ENCODE assay signal across 1 cellular context in the genomic region with DNA sequence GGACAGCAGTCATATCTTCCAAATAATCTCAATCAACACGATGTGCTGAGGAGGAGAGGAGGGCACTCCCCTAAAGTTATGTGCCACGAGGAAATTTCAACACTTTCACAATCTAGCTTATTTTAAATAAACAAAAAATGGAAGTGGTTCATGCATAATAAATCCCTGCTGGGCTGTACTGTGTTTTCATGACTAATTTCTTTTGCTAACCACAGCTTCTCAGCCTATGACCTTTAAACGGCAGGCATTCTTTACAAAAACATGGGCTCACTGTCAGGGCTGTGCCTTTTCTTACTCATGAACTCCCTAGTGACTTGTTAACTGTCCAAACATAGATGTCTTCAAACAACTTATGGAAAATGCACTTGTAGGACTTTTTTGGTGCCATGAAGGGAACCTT.
TF ChIP-seq lines count a peak whose summit lies in the region.

No MANE protein-coding gene starts in this region.

TF ChIP-seq in HEK293, 187 proteins besides CTCF, POLR2A, EP300 and RAD21 (continued from another document and continues in another):
- TF ChIP-seq, protein P1, sequence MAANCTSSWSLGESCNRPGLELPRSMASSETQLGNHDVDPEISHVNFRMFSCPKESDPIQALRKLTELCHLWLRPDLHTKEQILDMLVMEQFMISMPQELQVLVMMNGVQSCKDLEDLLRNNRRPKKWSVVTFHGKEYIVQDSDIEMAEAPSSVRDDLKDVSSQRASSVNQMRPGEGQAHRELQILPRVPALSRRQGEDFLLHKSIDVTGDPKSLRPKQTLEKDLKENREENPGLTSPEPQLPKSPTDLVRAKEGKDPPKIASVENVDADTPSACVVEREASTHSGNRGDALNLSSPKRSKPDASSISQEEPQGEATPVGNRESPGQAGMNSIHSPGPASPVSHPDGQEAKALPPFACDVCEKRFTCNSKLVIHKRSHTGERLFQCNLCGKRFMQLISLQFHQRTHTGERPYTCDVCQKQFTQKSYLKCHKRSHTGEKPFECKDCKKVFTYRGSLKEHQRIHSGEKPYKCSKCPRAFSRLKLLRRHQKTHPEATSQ (tag by site-specific recombination; IDR thresholded peaks at IDR 0.05), result no peak
- 0 out of 2 replicates have a peak, but pooled peaks have one; percentile 38 for TF ChIP-seq ZXDB (tag by site-specific recombination; IDR thresholded peaks at IDR 0.05)
- TF ChIP-seq ZSCAN16 (tag by site-specific recombination; IDR thresholded peaks at IDR 0.05), result no peak
- no peak for TF ChIP-seq ZBTB7A (tag by site-specific recombination; IDR thresholded peaks at IDR 0.05; ENCODE audit: low read depth)
- TF ChIP-seq, protein P2, sequence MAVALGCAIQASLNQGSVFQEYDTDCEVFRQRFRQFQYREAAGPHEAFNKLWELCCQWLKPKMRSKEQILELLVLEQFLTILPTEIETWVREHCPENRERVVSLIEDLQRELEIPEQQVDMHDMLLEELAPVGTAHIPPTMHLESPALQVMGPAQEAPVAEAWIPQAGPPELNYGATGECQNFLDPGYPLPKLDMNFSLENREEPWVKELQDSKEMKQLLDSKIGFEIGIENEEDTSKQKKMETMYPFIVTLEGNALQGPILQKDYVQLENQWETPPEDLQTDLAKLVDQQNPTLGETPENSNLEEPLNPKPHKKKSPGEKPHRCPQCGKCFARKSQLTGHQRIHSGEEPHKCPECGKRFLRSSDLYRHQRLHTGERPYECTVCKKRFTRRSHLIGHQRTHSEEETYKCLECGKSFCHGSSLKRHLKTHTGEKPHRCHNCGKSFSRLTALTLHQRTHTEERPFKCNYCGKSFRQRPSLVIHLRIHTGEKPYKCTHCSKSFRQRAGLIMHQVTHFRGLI (tag by site-specific recombination; IDR thresholded peaks at IDR 0.05), result peak; percentile 77; the same call in 1 of the 2 replicates
- TF ChIP-seq ZNF133 (tag by site-specific recombination; IDR thresholded peaks at IDR 0.05), result no peak
- TF ChIP-seq GLI4 (tag by site-specific recombination; IDR thresholded peaks at IDR 0.05), result no peak
- no peak for TF ChIP-seq ZNF610 (tag by site-specific recombination; IDR thresholded peaks at IDR 0.05; ENCODE audit: borderline replicate concordance)
- TF ChIP-seq ZNF530 (tag by site-specific recombination; IDR thresholded peaks at IDR 0.05; ENCODE audit: low read depth), result no peak
- no peak for TF ChIP-seq ZNF175 (tag by site-specific recombination; IDR thresholded peaks at IDR 0.05)
- TF ChIP-seq ZNF350 (tag by site-specific recombination; IDR thresholded peaks at IDR 0.05), result no peak
- peak; percentile 19; the same call in 1 of the 2 replicates for TF ChIP-seq TCF7L2 (IDR thresholded peaks at IDR 0.05; ENCODE audit: borderline replicate concordance, low read depth, low read length)
- no peak for TF ChIP-seq ZNF239 (tag by site-specific recombination; IDR thresholded peaks at IDR 0.05)
- no peak for TF ChIP-seq PRDM1 (tag by site-specific recombination; IDR thresholded peaks at IDR 0.05)
- TF ChIP-seq, protein P3, sequence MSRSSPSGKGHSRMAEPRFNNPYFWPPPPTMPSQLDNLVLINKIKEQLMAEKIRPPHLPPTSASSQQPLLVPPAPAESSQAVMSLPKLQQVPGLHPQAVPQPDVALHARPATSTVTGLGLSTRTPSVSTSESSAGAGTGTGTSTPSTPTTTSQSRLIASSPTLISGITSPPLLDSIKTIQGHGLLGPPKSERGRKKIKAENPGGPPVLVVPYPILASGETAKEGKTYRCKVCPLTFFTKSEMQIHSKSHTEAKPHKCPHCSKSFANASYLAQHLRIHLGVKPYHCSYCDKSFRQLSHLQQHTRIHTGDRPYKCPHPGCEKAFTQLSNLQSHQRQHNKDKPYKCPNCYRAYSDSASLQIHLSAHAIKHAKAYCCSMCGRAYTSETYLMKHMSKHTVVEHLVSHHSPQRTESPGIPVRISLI (tag by site-specific recombination; IDR thresholded peaks at IDR 0.05), result no peak
- peak; percentile 80 for TF ChIP-seq SCRT2 (tag by site-specific recombination; IDR thresholded peaks at IDR 0.05)
- TF ChIP-seq, protein P4, sequence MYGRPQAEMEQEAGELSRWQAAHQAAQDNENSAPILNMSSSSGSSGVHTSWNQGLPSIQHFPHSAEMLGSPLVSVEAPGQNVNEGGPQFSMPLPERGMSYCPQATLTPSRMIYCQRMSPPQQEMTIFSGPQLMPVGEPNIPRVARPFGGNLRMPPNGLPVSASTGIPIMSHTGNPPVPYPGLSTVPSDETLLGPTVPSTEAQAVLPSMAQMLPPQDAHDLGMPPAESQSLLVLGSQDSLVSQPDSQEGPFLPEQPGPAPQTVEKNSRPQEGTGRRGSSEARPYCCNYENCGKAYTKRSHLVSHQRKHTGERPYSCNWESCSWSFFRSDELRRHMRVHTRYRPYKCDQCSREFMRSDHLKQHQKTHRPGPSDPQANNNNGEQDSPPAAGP (tag by site-specific recombination; IDR thresholded peaks at IDR 0.05), result no peak
- TF ChIP-seq GLIS1 (tag by site-specific recombination; IDR thresholded peaks at IDR 0.05), result no peak
- no peak for TF ChIP-seq ZNF174 (tag by site-specific recombination; IDR thresholded peaks at IDR 0.05)
- TF ChIP-seq ZNF366 (tag by site-specific recombination; conservative IDR thresholded peaks at IDR 0.05), result peak; percentile 76; the same call in 1 of the 2 replicates
- TF ChIP-seq, protein P5, sequence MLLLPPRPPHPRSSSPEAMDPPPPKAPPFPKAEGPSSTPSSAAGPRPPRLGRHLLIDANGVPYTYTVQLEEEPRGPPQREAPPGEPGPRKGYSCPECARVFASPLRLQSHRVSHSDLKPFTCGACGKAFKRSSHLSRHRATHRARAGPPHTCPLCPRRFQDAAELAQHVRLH (tag by site-specific recombination; IDR thresholded peaks at IDR 0.05), result no peak; the same call in 1 of the 2 replicates
- TF ChIP-seq ZNF221 (tag by site-specific recombination; IDR thresholded peaks at IDR 0.05; ENCODE audit: borderline replicate concordance), result no peak
- TF ChIP-seq, protein P6, sequence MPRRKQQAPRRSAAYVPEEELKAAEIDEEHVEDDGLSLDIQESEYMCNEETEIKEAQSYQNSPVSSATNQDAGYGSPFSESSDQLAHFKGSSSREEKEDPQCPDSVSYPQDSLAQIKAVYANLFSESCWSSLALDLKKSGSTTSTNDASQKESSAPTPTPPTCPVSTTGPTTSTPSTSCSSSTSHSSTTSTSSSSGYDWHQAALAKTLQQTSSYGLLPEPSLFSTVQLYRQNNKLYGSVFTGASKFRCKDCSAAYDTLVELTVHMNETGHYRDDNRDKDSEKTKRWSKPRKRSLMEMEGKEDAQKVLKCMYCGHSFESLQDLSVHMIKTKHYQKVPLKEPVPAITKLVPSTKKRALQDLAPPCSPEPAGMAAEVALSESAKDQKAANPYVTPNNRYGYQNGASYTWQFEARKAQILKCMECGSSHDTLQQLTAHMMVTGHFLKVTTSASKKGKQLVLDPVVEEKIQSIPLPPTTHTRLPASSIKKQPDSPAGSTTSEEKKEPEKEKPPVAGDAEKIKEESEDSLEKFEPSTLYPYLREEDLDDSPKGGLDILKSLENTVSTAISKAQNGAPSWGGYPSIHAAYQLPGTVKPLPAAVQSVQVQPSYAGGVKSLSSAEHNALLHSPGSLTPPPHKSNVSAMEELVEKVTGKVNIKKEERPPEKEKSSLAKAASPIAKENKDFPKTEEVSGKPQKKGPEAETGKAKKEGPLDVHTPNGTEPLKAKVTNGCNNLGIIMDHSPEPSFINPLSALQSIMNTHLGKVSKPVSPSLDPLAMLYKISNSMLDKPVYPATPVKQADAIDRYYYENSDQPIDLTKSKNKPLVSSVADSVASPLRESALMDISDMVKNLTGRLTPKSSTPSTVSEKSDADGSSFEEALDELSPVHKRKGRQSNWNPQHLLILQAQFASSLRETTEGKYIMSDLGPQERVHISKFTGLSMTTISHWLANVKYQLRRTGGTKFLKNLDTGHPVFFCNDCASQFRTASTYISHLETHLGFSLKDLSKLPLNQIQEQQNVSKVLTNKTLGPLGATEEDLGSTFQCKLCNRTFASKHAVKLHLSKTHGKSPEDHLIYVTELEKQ (tag by site-specific recombination; IDR thresholded peaks at IDR 0.05; ENCODE audit: borderline replicate concordance), result peak; percentile 23; the same call in 1 of the 2 replicates
- TF ChIP-seq YY2 (tag by site-specific recombination; IDR thresholded peaks at IDR 0.05), result no peak
- TF ChIP-seq, protein P7, sequence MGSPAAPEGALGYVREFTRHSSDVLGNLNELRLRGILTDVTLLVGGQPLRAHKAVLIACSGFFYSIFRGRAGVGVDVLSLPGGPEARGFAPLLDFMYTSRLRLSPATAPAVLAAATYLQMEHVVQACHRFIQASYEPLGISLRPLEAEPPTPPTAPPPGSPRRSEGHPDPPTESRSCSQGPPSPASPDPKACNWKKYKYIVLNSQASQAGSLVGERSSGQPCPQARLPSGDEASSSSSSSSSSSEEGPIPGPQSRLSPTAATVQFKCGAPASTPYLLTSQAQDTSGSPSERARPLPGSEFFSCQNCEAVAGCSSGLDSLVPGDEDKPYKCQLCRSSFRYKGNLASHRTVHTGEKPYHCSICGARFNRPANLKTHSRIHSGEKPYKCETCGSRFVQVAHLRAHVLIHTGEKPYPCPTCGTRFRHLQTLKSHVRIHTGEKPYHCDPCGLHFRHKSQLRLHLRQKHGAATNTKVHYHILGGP (tag by site-specific recombination; IDR thresholded peaks at IDR 0.05), result no peak
- TF ChIP-seq ZNF48 (tag by site-specific recombination; IDR thresholded peaks at IDR 0.05), result no peak
- no peak for TF ChIP-seq ZNF510 (tag by site-specific recombination; IDR thresholded peaks at IDR 0.05; ENCODE audit: insufficient replicate concordance)
- TF ChIP-seq ZNF274 (IDR thresholded peaks at IDR 0.05; ENCODE audit: low read length), result no peak
- TF ChIP-seq ZNF274 (tag by site-specific recombination; IDR thresholded peaks at IDR 0.05; ENCODE audit: borderline replicate concordance), result no peak
- TF ChIP-seq ZNF701 (tag by site-specific recombination; IDR thresholded peaks at IDR 0.05), result no peak
- TF ChIP-seq ZNF416 (tag by site-specific recombination; IDR thresholded peaks at IDR 0.05), result no peak
- TF ChIP-seq ZNF157 (tag by site-specific recombination; IDR thresholded peaks at IDR 0.05), result no peak
- no peak for TF ChIP-seq SP2 (tag by site-specific recombination; IDR thresholded peaks at IDR 0.05)
- TF ChIP-seq, protein P8, sequence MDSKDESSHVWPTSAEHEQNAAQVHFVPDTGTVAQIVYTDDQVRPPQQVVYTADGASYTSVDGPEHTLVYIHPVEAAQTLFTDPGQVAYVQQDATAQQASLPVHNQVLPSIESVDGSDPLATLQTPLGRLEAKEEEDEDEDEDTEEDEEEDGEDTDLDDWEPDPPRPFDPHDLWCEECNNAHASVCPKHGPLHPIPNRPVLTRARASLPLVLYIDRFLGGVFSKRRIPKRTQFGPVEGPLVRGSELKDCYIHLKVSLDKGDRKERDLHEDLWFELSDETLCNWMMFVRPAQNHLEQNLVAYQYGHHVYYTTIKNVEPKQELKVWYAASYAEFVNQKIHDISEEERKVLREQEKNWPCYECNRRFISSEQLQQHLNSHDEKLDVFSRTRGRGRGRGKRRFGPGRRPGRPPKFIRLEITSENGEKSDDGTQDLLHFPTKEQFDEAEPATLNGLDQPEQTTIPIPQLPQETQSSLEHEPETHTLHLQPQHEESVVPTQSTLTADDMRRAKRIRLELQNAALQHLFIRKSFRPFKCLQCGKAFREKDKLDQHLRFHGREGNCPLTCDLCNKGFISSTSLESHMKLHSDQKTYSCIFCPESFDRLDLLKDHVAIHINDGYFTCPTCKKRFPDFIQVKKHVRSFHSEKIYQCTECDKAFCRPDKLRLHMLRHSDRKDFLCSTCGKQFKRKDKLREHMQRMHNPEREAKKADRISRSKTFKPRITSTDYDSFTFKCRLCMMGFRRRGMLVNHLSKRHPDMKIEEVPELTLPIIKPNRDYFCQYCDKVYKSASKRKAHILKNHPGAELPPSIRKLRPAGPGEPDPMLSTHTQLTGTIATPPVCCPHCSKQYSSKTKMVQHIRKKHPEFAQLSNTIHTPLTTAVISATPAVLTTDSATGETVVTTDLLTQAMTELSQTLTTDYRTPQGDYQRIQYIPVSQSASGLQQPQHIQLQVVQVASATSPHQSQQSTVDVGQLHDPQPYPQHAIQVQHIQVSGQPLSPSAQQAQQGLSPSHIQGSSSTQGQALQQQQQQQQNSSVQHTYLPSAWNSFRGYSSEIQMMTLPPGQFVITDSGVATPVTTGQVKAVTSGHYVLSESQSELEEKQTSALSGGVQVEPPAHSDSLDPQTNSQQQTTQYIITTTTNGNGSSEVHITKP (tag by site-specific recombination; IDR thresholded peaks at IDR 0.05), result peak; percentile 33; the same call in 1 of the 2 replicates
- TF ChIP-seq KLF10 (tag by site-specific recombination; IDR thresholded peaks at IDR 0.05), result peak; percentile 84
- no peak for TF ChIP-seq ZNF76 (tag by site-specific recombination; IDR thresholded peaks at IDR 0.05; ENCODE audit: borderline replicate concordance, low read depth)
- peak; percentile 77 for TF ChIP-seq SCRT1 (tag by site-specific recombination; IDR thresholded peaks at IDR 0.05; ENCODE audit: borderline replicate concordance)
- no peak for TF ChIP-seq ZNF138 (tag by site-specific recombination; IDR thresholded peaks at IDR 0.05; ENCODE audit: borderline replicate concordance)
- TF ChIP-seq ZNF843 (tag by site-specific recombination; IDR thresholded peaks at IDR 0.05), result peak; percentile 96
- no peak for TF ChIP-seq ZNF664 (tag by site-specific recombination; IDR thresholded peaks at IDR 0.05)
- TF ChIP-seq, protein P9, sequence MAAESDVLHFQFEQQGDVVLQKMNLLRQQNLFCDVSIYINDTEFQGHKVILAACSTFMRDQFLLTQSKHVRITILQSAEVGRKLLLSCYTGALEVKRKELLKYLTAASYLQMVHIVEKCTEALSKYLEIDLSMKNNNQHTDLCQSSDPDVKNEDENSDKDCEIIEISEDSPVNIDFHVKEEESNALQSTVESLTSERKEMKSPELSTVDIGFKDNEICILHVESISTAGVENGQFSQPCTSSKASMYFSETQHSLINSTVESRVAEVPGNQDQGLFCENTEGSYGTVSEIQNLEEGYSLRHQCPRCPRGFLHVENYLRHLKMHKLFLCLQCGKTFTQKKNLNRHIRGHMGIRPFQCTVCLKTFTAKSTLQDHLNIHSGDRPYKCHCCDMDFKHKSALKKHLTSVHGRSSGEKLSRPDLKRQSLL (tag by site-specific recombination; IDR thresholded peaks at IDR 0.05), result peak; percentile 10; the same call in 1 of the 2 replicates
- no peak; the same call in 1 of the 2 replicates for TF ChIP-seq ZNF341 (tag by site-specific recombination; IDR thresholded peaks at IDR 0.05; ENCODE audit: low read depth)
- no peak for TF ChIP-seq ZNF785 (tag by site-specific recombination; IDR thresholded peaks at IDR 0.05)
- TF ChIP-seq ZNF132 (tag by site-specific recombination; IDR thresholded peaks at IDR 0.05; ENCODE audit: borderline replicate concordance), result no peak
- TF ChIP-seq SALL2 (tag by site-specific recombination; IDR thresholded peaks at IDR 0.05; ENCODE audit: borderline replicate concordance), result no peak
- TF ChIP-seq ZNF571 (tag by site-specific recombination; IDR thresholded peaks at IDR 0.05), result no peak
- no peak for TF ChIP-seq ZNF155 (tag by site-specific recombination; IDR thresholded peaks at IDR 0.05)
- TF ChIP-seq, protein P10, sequence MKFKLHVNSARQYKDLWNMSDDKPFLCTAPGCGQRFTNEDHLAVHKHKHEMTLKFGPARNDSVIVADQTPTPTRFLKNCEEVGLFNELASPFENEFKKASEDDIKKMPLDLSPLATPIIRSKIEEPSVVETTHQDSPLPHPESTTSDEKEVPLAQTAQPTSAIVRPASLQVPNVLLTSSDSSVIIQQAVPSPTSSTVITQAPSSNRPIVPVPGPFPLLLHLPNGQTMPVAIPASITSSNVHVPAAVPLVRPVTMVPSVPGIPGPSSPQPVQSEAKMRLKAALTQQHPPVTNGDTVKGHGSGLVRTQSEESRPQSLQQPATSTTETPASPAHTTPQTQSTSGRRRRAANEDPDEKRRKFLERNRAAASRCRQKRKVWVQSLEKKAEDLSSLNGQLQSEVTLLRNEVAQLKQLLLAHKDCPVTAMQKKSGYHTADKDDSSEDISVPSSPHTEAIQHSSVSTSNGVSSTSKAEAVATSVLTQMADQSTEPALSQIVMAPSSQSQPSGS (tag by site-specific recombination; IDR thresholded peaks at IDR 0.05; ENCODE audit: low read depth), result 0 out of 2 replicates have a peak, but pooled peaks have one; percentile 19
- TF ChIP-seq ZFP37 (tag by site-specific recombination; IDR thresholded peaks at IDR 0.05), result no peak
